21 cellular contexts compared by ENCODE assay signal in genomic region chr14:104810316-104810715, GRCh38. TPM values are rescaled to one million over a fixed set of nuclear protein-coding genes. Genes with fewer than 3 reads are reported as not detected.
"Had no signal": no experiment of that assay in that cellular context is flagged by ENCODE, and none has a peak within 500 bp of the region (broad histone marks: within the 10 kb centered on the region; RNA-seq: fewer than 3 reads in every experiment).

No MANE protein-coding gene starts in this region.

- H3K4me2 ChIP-seq: KMS-11, SK-N-SH had no signal

- DNase-seq: Kasumi-1, MM.1S, NCI-H1092 treated with DMSO at 0.1 percent for 48 hours, NCI-H1436, NCI-H187, NCI-H2029, NCI-H2081 treated with DMSO at 0.1 percent for 48 hours, NCI-H2171, NCI-H226, NCI-H446, NCI-H510A, NCI-H524 treated with DMSO at 0.1 percent for 48 hours, NCI-H69, NCI-H774, RPMI8226, SHP77, SK-N-SH had no signal

- H3K27ac ChIP-seq: HL-60, KMS-11 had no signal

- H3K27ac Mint-ChIP-seq: IgD-negative memory B cell had no signal

- H3K9me3 ChIP-seq: SK-N-SH had no signal

- H3K9me3 Mint-ChIP-seq: IgD-negative memory B cell had no signal

- H3K27me3 Mint-ChIP-seq: IgD-negative memory B cell had no signal

- ATAC-seq: K562 had no signal

- H3K4me3 ChIP-seq: K562 had no signal

- H3K36me3 Mint-ChIP-seq: IgD-negative memory B cell had no signal

- H3K9ac ChIP-seq: KMS-11, SK-N-SH had no signal

RNA-seq across cellular contexts. Expression of gene CEP170B, which starts 54.8 kb away (rescaled TPM):
- polyA plus RNA-seq: IgD-negative memory B cell had no signal
